Comparison of ENCODE assay signal across 8 cellular contexts in genomic region chr19:45716314-45717130, GRCh38. TPM values are rescaled to one million over a fixed set of nuclear protein-coding genes. Genes with fewer than 3 reads are reported as not detected.
DNase-seq lines count a peak whose midpoint lies in the region; ATAC-seq and TF ChIP-seq lines count a peak whose summit lies in the region.

No MANE protein-coding gene starts in this region.

- no peaks in the 10 kb centered on the region for H4K20me1 ChIP-seq in osteoblast (ENCODE audit: insufficient read depth, low read length)

- H3K27me3 ChIP-seq in osteoblast (ENCODE audit: insufficient read depth, low read length), result no peaks in the 10 kb centered on the region

- no peaks in the 10 kb centered on the region for H3K27me3 Mint-ChIP-seq in activated T-cell treated with anti-CD3 and anti-CD28 coated beads, Interleukin-2, amount 50 U/mL, for 4 hours (ENCODE audit: low read depth)

- H3K36me3 Mint-ChIP-seq in activated T-cell treated with anti-CD3 and anti-CD28 coated beads, Interleukin-2, amount 50 U/mL, for 4 hours (ENCODE audit: insufficient read depth), result peaks cover 18% of the 10 kb centered on the region

- H3K36me3 ChIP-seq in osteoblast (ENCODE audit: insufficient read depth, low read length), result peaks cover 7% of the 10 kb centered on the region

- CTCF ChIA-PET in HEK293T (lab: Yijun Ruan, JAX), result interaction anchor here (0.6 to 1.6 kb wide), 3 partner anchors 14 to 361 kb away, joined by 3 to 7 read pairs (median 3); partner anchors contain the start of genes QPCTL and SNRPD2

- H3K4me1 ChIP-seq in osteoblast (ENCODE audit: insufficient read depth, low read length), result peaks cover 20% of the 10 kb centered on the region

- no peak for ATAC-seq in activated T-cell treated with anti-CD3 and anti-CD28 coated beads, Interleukin-2, amount 50 U/mL, for 4 hours
- ATAC-seq in HG03196 (IDR thresholded peaks at IDR 0.05; ENCODE audit: unreplicated experiment) (no peak), GM19035 (IDR thresholded peaks at IDR 0.05; ENCODE audit: unreplicated experiment) (no peak)

- H2AFZ ChIP-seq in osteoblast (ENCODE audit: low read length), result peak overlapping the region; percentile 86

- peak overlapping the region; percentile 93 for H3K4me3 Mint-ChIP-seq in activated T-cell treated with anti-CD3 and anti-CD28 coated beads, Interleukin-2, amount 50 U/mL, for 4 hours

- peak overlapping the region; percentile 73 to 98 for H3K4me3 ChIP-seq in foreskin fibroblast (ENCODE audit: low read depth in 1 of 2, low read length in 2 of 2)
- H3K4me3 ChIP-seq in osteoblast (ENCODE audit: insufficient read depth, low read length), result peak overlapping the region; percentile 86

- DNase-seq in DMS53 treated with DMSO at 0.1 percent for 48 hours (lab: John Stamatoyannopoulos, UW; ENCODE audit: unreplicated experiment) (peak; percentile 17), M059J (ENCODE audit: low read depth) (peak; percentile 40), foreskin fibroblast (peak in 1 of 2 donors; percentile 40), osteoblast (ENCODE audit: insufficient read length, low spot score, missing footprints) (peak; percentile 76), HEK293T (ENCODE audit: extremely low spot score) (no peak)
- DNase-seq in activated T-cell treated with anti-CD3 and anti-CD28 coated beads, Interleukin-2, amount 50 U/mL, for 4 hours, result no peak

- no peak for TF ChIP-seq CTCF in foreskin fibroblast (IDR thresholded peaks at IDR 0.05; ENCODE audit: low read depth, low read length)
- TF ChIP-seq CTCF in osteoblast (IDR thresholded peaks at IDR 0.05; ENCODE audit: extremely low read depth, low read depth, low read length), result no peak

- peaks cover 77% of the 10 kb centered on the region for H3K79me2 ChIP-seq in osteoblast (ENCODE audit: insufficient read depth, low read length)

- POLR2A ChIA-PET in HEK293T (lab: Yijun Ruan, JAX), result interaction anchor here (0.6 to 5.9 kb wide), 7 partner anchors 10 to 75 kb away, joined by 3 to 46 read pairs (median 8); partner anchors contain the start of genes FBXO46, QPCTL, SIX5 and SNRPD2

- peaks cover 43% of the 10 kb centered on the region for H3K4me1 Mint-ChIP-seq in activated T-cell treated with anti-CD3 and anti-CD28 coated beads, Interleukin-2, amount 50 U/mL, for 4 hours (ENCODE audit: low read depth)

- peak overlapping the region; percentile 67 for H3K27ac ChIP-seq in osteoblast (ENCODE audit: low read depth, low read length)

- no peaks in the 10 kb centered on the region for H3K9me3 ChIP-seq in osteoblast (ENCODE audit: low read depth, low read length)

- H3K9me3 Mint-ChIP-seq in activated T-cell treated with anti-CD3 and anti-CD28 coated beads, Interleukin-2, amount 50 U/mL, for 4 hours, result no peaks in the 10 kb centered on the region

- H3K4me2 ChIP-seq in osteoblast (ENCODE audit: insufficient read depth, low read length), result peak overlapping the region; percentile 100

TF ChIP-seq in HEK293T, 16 proteins besides CTCF, POLR2A, EP300 and RAD21:
- TF ChIP-seq TARDBP (IDR thresholded peaks at IDR 0.05) (no peak), HDGF (IDR thresholded peaks at IDR 0.05; ENCODE audit: borderline replicate concordance) (no peak), NFRKB (IDR thresholded peaks at IDR 0.05) (no peak), LEF1 (IDR thresholded peaks at IDR 0.05; ENCODE audit: borderline replicate concordance) (no peak), ARNT (IDR thresholded peaks at IDR 0.05) (no peak), L3MBTL2 (conservative IDR thresholded peaks at IDR 0.05) (no peak), FOXK2 (IDR thresholded peaks at IDR 0.05) (no peak), FOXM1 (IDR thresholded peaks at IDR 0.05; ENCODE audit: borderline replicate concordance) (no peak)

RNA-seq across cellular contexts. Expression of gene FBXO46, which starts 14.2 kb away (rescaled TPM):
- 4.4 and 6.9 TPM in 2 replicates for total RNA-seq in M059J (2014; rRNA removed; shearing (Covaris generic))
- 10 to 100 TPM; 29.5 to 33.3 (median 29.8) TPM for total RNA-seq in activated T-cell treated with anti-CD3 and anti-CD28 coated beads, Interleukin-2, amount 50 U/mL, for 4 hours
- total RNA-seq in osteoblast, result 8.0 and 9.0 TPM in 2 replicates

RNA-seq across cellular contexts. Expression of gene MEIOSIN, which starts 16.7 kb away (rescaled TPM):
- 0.25 TPM in 1 of 2 replicates, not detected in the other for total RNA-seq in M059J (2014; rRNA removed; shearing (Covaris generic))
- not detected for total RNA-seq in activated T-cell treated with anti-CD3 and anti-CD28 coated beads, Interleukin-2, amount 50 U/mL, for 4 hours
- not detected in 2 replicates for total RNA-seq in osteoblast

RNA-seq across cellular contexts. Expression of gene QPCTL, which starts 24.1 kb away (rescaled TPM):
- 12.8 and 25.3 TPM in 2 replicates for total RNA-seq in M059J (2014; rRNA removed; shearing (Covaris generic))
- total RNA-seq in activated T-cell treated with anti-CD3 and anti-CD28 coated beads, Interleukin-2, amount 50 U/mL, for 4 hours, result 10 to 100 TPM; 10.3 to 13.2 (median 12.3) TPM
- total RNA-seq in osteoblast, result 15.6 and 16.5 TPM in 2 replicates

RNA-seq across cellular contexts. Expression of gene SNRPD2, which starts 24.8 kb away (rescaled TPM):
- 294 and 342 TPM in 2 replicates for total RNA-seq in M059J (2014; rRNA removed; shearing (Covaris generic))
- total RNA-seq in activated T-cell treated with anti-CD3 and anti-CD28 coated beads, Interleukin-2, amount 50 U/mL, for 4 hours, result 100 to 1,000 TPM; 903 to 949 (median 911) TPM
- total RNA-seq in osteoblast, result 139 and 155 TPM in 2 replicates

RNA-seq across cellular contexts. Expression of gene GIPR, which starts 48.5 kb away (rescaled TPM):
- total RNA-seq in M059J (2014; rRNA removed; shearing (Covaris generic)), result 0.02 and 0.32 TPM in 2 replicates
- 1 to 10 TPM in 2 of 3 donors, under 1 TPM in 1; 0.66 to 1.4 (median 1.0) TPM for total RNA-seq in activated T-cell treated with anti-CD3 and anti-CD28 coated beads, Interleukin-2, amount 50 U/mL, for 4 hours
- total RNA-seq in osteoblast, result under 0.01 and 0.88 TPM in 2 replicates

Comparison
In these comparisons a context has a peak if more than half of its experiments do, and no peak if none do; other contexts are left out.
1. DNase-seq: peak in DMS53 treated with DMSO at 0.1 percent for 48 hours (single experiment), M059J (single experiment) and osteoblast (single experiment); none in activated T-cell treated with anti-CD3 and anti-CD28 coated beads, Interleukin-2, amount 50 U/mL, for 4 hours (single experiment) and HEK293T (single experiment).